Comparison of ENCODE assay signal across 8 cellular contexts in genomic region chrX:42714981-42715688, GRCh38.
A peak's percentile ranks its signal among the peaks of the same experiment; 100 is the strongest.
DNase-seq lines count a peak whose midpoint lies in the region; ATAC-seq, FAIRE-seq and TF ChIP-seq lines count a peak whose summit lies in the region.

No MANE protein-coding gene starts in this region.

- no peak overlapping the region for H3K9ac ChIP-seq in endothelial cell of umbilical vein (replicated peaks; ENCODE audit: extremely low read depth, insufficient read depth, low read length)

- no peak overlapping the region for H3K27ac ChIP-seq in endothelial cell of umbilical vein (ENCODE audit: insufficient read depth, low read depth, low read length)
- H3K27ac ChIP-seq in naive thymus-derived CD4-positive, alpha-beta T cell (ENCODE audit: low read depth, low read length) = no peak overlapping the region
- no peak overlapping the region for H3K27ac ChIP-seq in testis

- dilution Hi-C loops in endothelial cell of umbilical vein (cut with MboI; ENCODE audit: extremely low pct_ligation_motif_present, low sequenced_read_pairs) = no loop called here

- H3K36me3 ChIP-seq in endothelial cell of umbilical vein (ENCODE audit: control insufficient read depth in 2 of 2, extremely low read depth in 1 of 2, insufficient read depth in 2 of 2, low read length in 2 of 2) (no peaks in the 10 kb centered on the region), testis (ENCODE audit: low read depth, missing control alignments) (no peaks in the 10 kb centered on the region)
- H3K36me3 ChIP-seq in naive thymus-derived CD4-positive, alpha-beta T cell (ENCODE audit: control insufficient read depth in 2 of 3, insufficient read depth in 3 of 3, low read length in 3 of 3) = no peaks in the 10 kb centered on the region

- peaks cover 0 to 3% (median 0%) of the 10 kb centered on the region in 11 donors for H3K9me3 Mint-ChIP-seq in naive thymus-derived CD4-positive, alpha-beta T cell

- H3K4me1 ChIP-seq in endothelial cell of umbilical vein (ENCODE audit: control insufficient read depth, extremely low read depth, insufficient read depth, low read length) = no peaks in the 10 kb centered on the region
- no peaks in the 10 kb centered on the region for H3K4me1 ChIP-seq in naive thymus-derived CD4-positive, alpha-beta T cell (ENCODE audit: control insufficient read depth in 2 of 2, insufficient read depth in 2 of 2, low read length in 2 of 2)
- H3K4me1 ChIP-seq in testis = no peaks in the 10 kb centered on the region

- H4K20me1 ChIP-seq in endothelial cell of umbilical vein (replicated peaks; ENCODE audit: control insufficient read depth, extremely low read depth, insufficient read depth, low read length) = no peaks in the 10 kb centered on the region

- FAIRE-seq in endothelial cell of umbilical vein (lab: Jason Lieb, UNC) = peak; percentile 82
- FAIRE-seq in GM12892 (lab: Jason Lieb, UNC) = no peak

- DNase-seq in NB4 (ENCODE audit: low read depth) (no peak), endothelial cell of umbilical vein (ENCODE audit: low read depth, low spot score) (peak; percentile 49), testis (peak; percentile 63), GM12892 (ENCODE audit: insufficient read length) (no peak)
- DNase-seq in activated CD4-positive, alpha-beta T cell treated with anti-CD3 and anti-CD28 coated beads, Interleukin-2, amount 50 U/mL, for 48 hours = peak; percentile 19 to 40
- DNase-seq in naive thymus-derived CD4-positive, alpha-beta T cell = peak in 7 of 9 donors; percentile 11 to 48 (median 36)

- 56 to 77% methylated on average over 9 of the region's 10 CpGs for WGBS in testis, 2 donors

- H3K36me3 Mint-ChIP-seq in naive thymus-derived CD4-positive, alpha-beta T cell = no peaks in the 10 kb centered on the region

- no peak overlapping the region for H3K4me2 ChIP-seq in endothelial cell of umbilical vein (ENCODE audit: insufficient read depth, low read length)

- no peaks in the 10 kb centered on the region for H3K79me2 ChIP-seq in endothelial cell of umbilical vein (ENCODE audit: control insufficient read depth, insufficient read depth, low read length)

- CTCF ChIA-PET in endothelial cell of umbilical vein (lab: Charles Lee) = interaction anchor here (0.6 to 2.3 kb wide), 20 partner anchors 9 to 916 kb away, joined by 3 to 9 read pairs (median 3); no protein-coding TSS in a partner anchor
- CTCF ChIA-PET in naive thymus-derived CD4-positive, alpha-beta T cell (lab: Charles Lee) = interaction anchor here (0.6 to 1.0 kb wide), 6 partner anchors 11 to 929 kb away, joined by 3 to 6 read pairs (median 4); no protein-coding TSS in a partner anchor

- H3K4me3 Mint-ChIP-seq in naive thymus-derived CD4-positive, alpha-beta T cell = peak overlapping the region in 4 of 10 donors; percentile 16 to 40 (median 32)

- H3K9me3 ChIP-seq in endothelial cell of umbilical vein (replicated peaks; ENCODE audit: control insufficient read depth, insufficient read depth, low read length) (no peaks in the 10 kb centered on the region), testis (no peaks in the 10 kb centered on the region)
- H3K9me3 ChIP-seq in naive thymus-derived CD4-positive, alpha-beta T cell (ENCODE audit: control insufficient read depth in 2 of 3, low read length in 3 of 3) = no peaks in the 10 kb centered on the region

- H3K27me3 ChIP-seq in endothelial cell of umbilical vein (ENCODE audit: control insufficient read depth in 2 of 2, insufficient read depth in 2 of 2, low read length in 2 of 2) = no peaks in the 10 kb centered on the region
- H3K27me3 ChIP-seq in naive thymus-derived CD4-positive, alpha-beta T cell (ENCODE audit: control insufficient read depth in 2 of 2, insufficient read depth in 2 of 2, low read length in 2 of 2) = no peaks in the 10 kb centered on the region
- H3K27me3 ChIP-seq in testis = no peaks in the 10 kb centered on the region

- H3K27me3 Mint-ChIP-seq in naive thymus-derived CD4-positive, alpha-beta T cell = no peaks in the 10 kb centered on the region

- H3K4me3 ChIP-seq in NB4 (ENCODE audit: low read depth, low read length) = no peak overlapping the region
- H3K4me3 ChIP-seq in endothelial cell of umbilical vein (replicated peaks in 1 of 3; ENCODE audit: insufficient read depth in 1 of 3, low read depth in 1 of 3, low read length in 3 of 3) = no peak overlapping the region
- H3K4me3 ChIP-seq in naive thymus-derived CD4-positive, alpha-beta T cell (ENCODE audit: low read length) = no peak overlapping the region
- no peak overlapping the region for H3K4me3 ChIP-seq in testis

- peak overlapping the region; percentile 54 for H2AFZ ChIP-seq in endothelial cell of umbilical vein (ENCODE audit: low read depth, low read length)

- TF ChIP-seq POLR2A in NB4 (IDR thresholded peaks at IDR 0.05; ENCODE audit: extremely low read depth, insufficient read length) = no peak
- TF ChIP-seq POLR2A in endothelial cell of umbilical vein (IDR thresholded peaks at IDR 0.05; ENCODE audit: low read depth, low read length) = no peak
- no peak for TF ChIP-seq POLR2A in testis (IDR thresholded peaks at IDR 0.05)
- no peak for TF ChIP-seq POLR2A in GM12892 (IDR thresholded peaks at IDR 0.05; ENCODE audit: low read depth, low read length)

- TF ChIP-seq CTCF in NB4 (IDR thresholded peaks at IDR 0.05; ENCODE audit: low read depth, low read length) (peak; percentile 3), endothelial cell of umbilical vein (IDR thresholded peaks at IDR 0.05; ENCODE audit: extremely low read depth in 1 of 2, insufficient read depth in 1 of 2, low read depth in 1 of 2, low read length in 2 of 2) (peak; percentile 44 to 58), testis (IDR thresholded peaks at IDR 0.05) (peak in 1 of 3 experiments; percentile 11)

- POLR2A ChIA-PET in endothelial cell of umbilical vein (lab: Charles Lee) = no interaction called here
- POLR2A ChIA-PET in naive thymus-derived CD4-positive, alpha-beta T cell (lab: Charles Lee) = interaction anchor here (0.6 to 1.1 kb wide), 3 partner anchors 227 to 1061 kb away, joined by 3 to 5 read pairs (median 4); no protein-coding TSS in a partner anchor

- H3K27ac Mint-ChIP-seq in naive thymus-derived CD4-positive, alpha-beta T cell = peak overlapping the region in 1 of 9 donors; percentile 60

- peaks cover 0 to 14% (median 7%) of the 10 kb centered on the region in 7 donors for H3K4me1 Mint-ChIP-seq in naive thymus-derived CD4-positive, alpha-beta T cell

- intact Hi-C loops in endothelial cell of umbilical vein (cut with micrococcal nuclease) = no loop called here
- intact Hi-C loops in naive thymus-derived CD4-positive, alpha-beta T cell (cut with micrococcal nuclease) = loop anchor here in 1 of 2 donors (10.0 kb wide), 1 partner anchor 100 kb away; no protein-coding TSS in a partner anchor
- intact Hi-C loops in testis (cut with DNase I; ENCODE audit: low total_unique reads) = no loop called here

- ATAC-seq in GM18867 (IDR thresholded peaks at IDR 0.05; ENCODE audit: unreplicated experiment) (peak; percentile 75), HG02970 (IDR thresholded peaks at IDR 0.05; ENCODE audit: low FRiP score, unreplicated experiment) (no peak)
- ATAC-seq in naive thymus-derived CD4-positive, alpha-beta T cell = peak; percentile 54

- no TSS peak for BruUV-seq in endothelial cell of umbilical vein (replicated peaks; lab: Mats Ljungman, UMichigan)

- no peaks in the 10 kb centered on the region for H3K9me1 ChIP-seq in endothelial cell of umbilical vein (replicated peaks; ENCODE audit: control insufficient read depth, extremely low read depth, insufficient read depth, low read length)

TF ChIP-seq in endothelial cell of umbilical vein, 7 proteins besides CTCF, POLR2A, EP300 and RAD21:
- TF ChIP-seq MYC (IDR thresholded peaks at IDR 0.05; ENCODE audit: low read depth, low read length) (no peak), GATA2 (IDR thresholded peaks at IDR 0.05; ENCODE audit: insufficient read depth, insufficient read length, low read depth, low read length) (no peak), JUN (IDR thresholded peaks at IDR 0.05; ENCODE audit: borderline replicate concordance, insufficient read depth, insufficient read length, low read depth) (no peak), EZH2 (IDR thresholded peaks at IDR 0.05; ENCODE audit: borderline replicate concordance, low read depth, low read length, severe bottlenecking) (no peak), POLR2AphosphoS5 (IDR thresholded peaks at IDR 0.05; ENCODE audit: insufficient read depth, low read depth, low read length) (no peak), MAX (IDR thresholded peaks at IDR 0.05; ENCODE audit: insufficient read depth, insufficient read length) (no peak), FOS (IDR thresholded peaks at IDR 0.05; ENCODE audit: borderline replicate concordance, insufficient read depth, low read length) (no peak)

Comparison
In these comparisons a context has a peak if more than half of its experiments do, and no peak if none do; other contexts are left out.
1. DNase-seq: peak in activated CD4-positive, alpha-beta T cell treated with anti-CD3 and anti-CD28 coated beads, Interleukin-2, amount 50 U/mL, for 48 hours (2 of 2), endothelial cell of umbilical vein (single experiment), naive thymus-derived CD4-positive, alpha-beta T cell (7 of 9) and testis (single experiment); none in NB4 (single experiment) and GM12892 (single experiment).